ENCODE assay signal across 25 cellular contexts in the genomic region with DNA sequence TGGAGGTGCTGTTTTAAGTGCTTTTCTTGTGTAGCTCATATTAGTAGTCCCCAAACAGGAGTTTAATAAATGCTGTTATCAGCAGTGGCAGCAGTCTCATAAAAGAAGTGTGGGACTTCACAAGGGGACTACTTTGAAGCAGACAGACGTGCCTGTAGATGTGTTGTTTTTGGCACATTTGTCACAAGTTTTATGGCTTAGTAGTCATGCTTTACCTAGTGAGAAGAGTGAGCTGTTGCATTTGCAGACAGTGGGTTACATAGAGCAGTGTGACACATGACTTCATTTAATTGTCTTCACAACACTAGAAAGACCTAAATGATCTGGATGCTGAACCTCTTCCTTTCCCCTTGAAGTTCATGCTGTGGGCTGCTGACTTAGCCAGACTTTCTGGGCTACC.
"Had no signal": no experiment of that assay in that cellular context is flagged by ENCODE, and none has a peak within 500 bp of the region (broad histone marks: within the 10 kb centered on the region; RNA-seq: fewer than 3 reads in every experiment).

No MANE protein-coding gene starts in this region.

- H3K4me1 ChIP-seq: body of pancreas, breast epithelium, SJCRH30 had no signal

- H3K36me3 ChIP-seq: breast epithelium, SJCRH30 had no signal

- H3K4me3 Mint-ChIP-seq: activated CD4-positive, alpha-beta T cell treated with anti-CD3 and anti-CD28 coated beads, Interleukin-2, amount 10 ng/mL, durations not matched to agents 24 days and 14 days; activated CD8-positive, alpha-beta T cell treated with anti-CD3 and anti-CD28 coated beads for 36 hours; activated naive CD8-positive, alpha-beta T cell treated with anti-CD3 and anti-CD28 coated beads for 36 hours; activated T-cell treated with anti-CD3 and anti-CD28 coated beads, Interleukin-2, amount 50 U/mL, for 72 hours; activated T-helper 17 cell treated with anti-CD3 and anti-CD28 coated beads, Interleukin-2, amount 50 U/mL, for 72 hours had no signal

- H3K27me3 Mint-ChIP-seq: activated CD8-positive, alpha-beta T cell treated with anti-CD3 and anti-CD28 coated beads for 36 hours; activated naive CD8-positive, alpha-beta T cell treated with anti-CD3 and anti-CD28 coated beads for 36 hours had no signal

- DNase-seq: activated CD4-positive, alpha-beta T cell treated with anti-CD3 and anti-CD28 coated beads, Interleukin-2, amount 10 ng/mL, durations not matched to agents 24 days and 14 days; activated CD4-positive, alpha-beta T cell treated with anti-CD3 and anti-CD28 coated beads, Interleukin-2, amount 50 U/mL, for 4 hours; activated CD8-positive, alpha-beta T cell treated with anti-CD3 and anti-CD28 coated beads for 36 hours; activated effector memory CD4-positive, alpha-beta T cell treated with anti-CD3 and anti-CD28 coated beads, Interleukin-2, amount 50 U/mL, for 16 hours; activated naive CD4-positive, alpha-beta T cell; activated naive CD4-positive, alpha-beta T cell treated with anti-CD3 and anti-CD28 coated beads, Interleukin-2, amount 50 U/mL, for 16 hours; activated naive CD8-positive, alpha-beta T cell treated with anti-CD3 and anti-CD28 coated beads for 36 hours; activated T-cell treated with anti-CD3 and anti-CD28 coated beads, Interleukin-2, amount 50 U/mL, for 1 hour; activated T-cell treated with anti-CD3 and anti-CD28 coated beads, Interleukin-2, amount 50 U/mL, for 72 hours; amniotic stem cell; aorta; body of pancreas; NCI-H1105 treated with DMSO at 0.1 percent for 48 hours; NCI-H1436 treated with DMSO at 0.1 percent for 48 hours; NCI-H1694 treated with DMSO at 0.1 percent for 48 hours; NCI-H2081 treated with DMSO at 0.1 percent for 48 hours; NCI-H226; NCI-H524 treated with DMSO at 0.1 percent for 48 hours; SHP77; SJCRH30; T1000 had no signal

- H3K4me1 Mint-ChIP-seq: activated CD4-positive, alpha-beta T cell treated with anti-CD3 and anti-CD28 coated beads, Interleukin-2, amount 10 ng/mL, durations not matched to agents 24 days and 14 days; activated naive CD8-positive, alpha-beta T cell treated with anti-CD3 and anti-CD28 coated beads for 36 hours; activated T-helper 17 cell treated with anti-CD3 and anti-CD28 coated beads, Interleukin-2, amount 50 U/mL, for 72 hours had no signal

- H3K36me3 Mint-ChIP-seq: activated naive CD8-positive, alpha-beta T cell treated with anti-CD3 and anti-CD28 coated beads for 36 hours had no signal

- H3K27ac ChIP-seq: body of pancreas, breast epithelium, SJCRH30, SK-N-MC had no signal

- H3K4me3 ChIP-seq: body of pancreas, breast epithelium, SJCRH30, SK-N-MC had no signal

- H3K27ac Mint-ChIP-seq: activated CD4-positive, alpha-beta T cell treated with anti-CD3 and anti-CD28 coated beads, Interleukin-2, amount 10 ng/mL, durations not matched to agents 24 days and 14 days; activated CD8-positive, alpha-beta T cell treated with anti-CD3 and anti-CD28 coated beads for 36 hours; activated naive CD8-positive, alpha-beta T cell treated with anti-CD3 and anti-CD28 coated beads for 36 hours; activated T-cell treated with anti-CD3 and anti-CD28 coated beads, Interleukin-2, amount 50 U/mL, for 72 hours; activated T-helper 17 cell treated with anti-CD3 and anti-CD28 coated beads, Interleukin-2, amount 50 U/mL, for 72 hours had no signal

- H3K9me3 Mint-ChIP-seq: activated CD4-positive, alpha-beta T cell treated with anti-CD3 and anti-CD28 coated beads, Interleukin-2, amount 10 ng/mL, durations not matched to agents 24 days and 14 days; activated CD8-positive, alpha-beta T cell treated with anti-CD3 and anti-CD28 coated beads for 36 hours; activated naive CD8-positive, alpha-beta T cell treated with anti-CD3 and anti-CD28 coated beads for 36 hours; activated T-cell treated with anti-CD3 and anti-CD28 coated beads, Interleukin-2, amount 50 U/mL, for 72 hours; activated T-helper 17 cell treated with anti-CD3 and anti-CD28 coated beads, Interleukin-2, amount 50 U/mL, for 72 hours had no signal

- ATAC-seq: activated CD8-positive, alpha-beta T cell treated with anti-CD3 and anti-CD28 coated beads for 36 hours; activated T-cell treated with anti-CD3 and anti-CD28 coated beads, Interleukin-2, amount 50 U/mL, for 72 hours; activated T-helper 17 cell treated with anti-CD3 and anti-CD28 coated beads, Interleukin-2, amount 50 U/mL, for 72 hours; body of pancreas; Panc1 had no signal

- H3K27me3 ChIP-seq: body of pancreas, SJCRH30 had no signal

- H3K9me3 ChIP-seq: body of pancreas, breast epithelium, SJCRH30 had no signal
